ENCODE assay signal across 1 cellular context in the genomic region with DNA sequence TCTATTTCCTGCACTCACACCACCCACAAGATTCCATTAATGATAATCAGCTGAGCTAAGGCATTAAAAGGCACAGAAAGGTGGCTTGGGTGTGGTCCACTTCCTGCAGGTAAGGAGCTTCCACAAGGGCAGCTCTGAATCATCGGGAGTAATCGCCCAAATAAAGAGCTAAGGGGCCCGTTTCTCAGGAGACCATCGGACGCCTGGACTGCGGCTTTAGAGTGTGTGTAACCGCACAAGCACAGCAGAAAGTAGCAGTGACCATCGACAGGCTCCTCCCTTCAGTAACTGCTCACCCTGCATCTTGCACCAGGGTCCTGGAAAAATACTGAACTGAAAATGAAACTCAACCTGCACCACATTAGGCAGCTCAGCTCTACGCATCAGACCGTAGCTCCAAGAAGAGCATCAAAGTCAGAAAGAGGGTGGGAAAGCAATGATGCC.
TF ChIP-seq lines count a peak whose summit lies in the region.

No MANE protein-coding gene starts in this region.

TF ChIP-seq in H1, 55 proteins besides CTCF, POLR2A, EP300 and RAD21 (continued from another document):
- TF ChIP-seq, protein P1, sequence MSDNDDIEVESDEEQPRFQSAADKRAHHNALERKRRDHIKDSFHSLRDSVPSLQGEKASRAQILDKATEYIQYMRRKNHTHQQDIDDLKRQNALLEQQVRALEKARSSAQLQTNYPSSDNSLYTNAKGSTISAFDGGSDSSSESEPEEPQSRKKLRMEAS (IDR thresholded peaks at IDR 0.05), result no peak
- TF ChIP-seq EGR1 (IDR thresholded peaks at IDR 0.05; ENCODE audit: borderline replicate concordance, low read depth, low read length) (no peak), PHF8 (conservative IDR thresholded peaks at IDR 0.05; ENCODE audit: low read depth, low read length) (no peak), GABPA (IDR thresholded peaks at IDR 0.05; ENCODE audit: borderline replicate concordance, insufficient read depth, low read length) (no peak), RNF2 (IDR thresholded peaks at IDR 0.05; ENCODE audit: borderline replicate concordance, low read depth, low read length, missing control alignments, poor library complexity, severe bottlenecking) (no peak), HDAC6 (IDR thresholded peaks at IDR 0.05; ENCODE audit: low read depth, low read length) (no peak), NRF1 (IDR thresholded peaks at IDR 0.05; ENCODE audit: low read depth, low read length) (no peak)
- TF ChIP-seq, protein P2, sequence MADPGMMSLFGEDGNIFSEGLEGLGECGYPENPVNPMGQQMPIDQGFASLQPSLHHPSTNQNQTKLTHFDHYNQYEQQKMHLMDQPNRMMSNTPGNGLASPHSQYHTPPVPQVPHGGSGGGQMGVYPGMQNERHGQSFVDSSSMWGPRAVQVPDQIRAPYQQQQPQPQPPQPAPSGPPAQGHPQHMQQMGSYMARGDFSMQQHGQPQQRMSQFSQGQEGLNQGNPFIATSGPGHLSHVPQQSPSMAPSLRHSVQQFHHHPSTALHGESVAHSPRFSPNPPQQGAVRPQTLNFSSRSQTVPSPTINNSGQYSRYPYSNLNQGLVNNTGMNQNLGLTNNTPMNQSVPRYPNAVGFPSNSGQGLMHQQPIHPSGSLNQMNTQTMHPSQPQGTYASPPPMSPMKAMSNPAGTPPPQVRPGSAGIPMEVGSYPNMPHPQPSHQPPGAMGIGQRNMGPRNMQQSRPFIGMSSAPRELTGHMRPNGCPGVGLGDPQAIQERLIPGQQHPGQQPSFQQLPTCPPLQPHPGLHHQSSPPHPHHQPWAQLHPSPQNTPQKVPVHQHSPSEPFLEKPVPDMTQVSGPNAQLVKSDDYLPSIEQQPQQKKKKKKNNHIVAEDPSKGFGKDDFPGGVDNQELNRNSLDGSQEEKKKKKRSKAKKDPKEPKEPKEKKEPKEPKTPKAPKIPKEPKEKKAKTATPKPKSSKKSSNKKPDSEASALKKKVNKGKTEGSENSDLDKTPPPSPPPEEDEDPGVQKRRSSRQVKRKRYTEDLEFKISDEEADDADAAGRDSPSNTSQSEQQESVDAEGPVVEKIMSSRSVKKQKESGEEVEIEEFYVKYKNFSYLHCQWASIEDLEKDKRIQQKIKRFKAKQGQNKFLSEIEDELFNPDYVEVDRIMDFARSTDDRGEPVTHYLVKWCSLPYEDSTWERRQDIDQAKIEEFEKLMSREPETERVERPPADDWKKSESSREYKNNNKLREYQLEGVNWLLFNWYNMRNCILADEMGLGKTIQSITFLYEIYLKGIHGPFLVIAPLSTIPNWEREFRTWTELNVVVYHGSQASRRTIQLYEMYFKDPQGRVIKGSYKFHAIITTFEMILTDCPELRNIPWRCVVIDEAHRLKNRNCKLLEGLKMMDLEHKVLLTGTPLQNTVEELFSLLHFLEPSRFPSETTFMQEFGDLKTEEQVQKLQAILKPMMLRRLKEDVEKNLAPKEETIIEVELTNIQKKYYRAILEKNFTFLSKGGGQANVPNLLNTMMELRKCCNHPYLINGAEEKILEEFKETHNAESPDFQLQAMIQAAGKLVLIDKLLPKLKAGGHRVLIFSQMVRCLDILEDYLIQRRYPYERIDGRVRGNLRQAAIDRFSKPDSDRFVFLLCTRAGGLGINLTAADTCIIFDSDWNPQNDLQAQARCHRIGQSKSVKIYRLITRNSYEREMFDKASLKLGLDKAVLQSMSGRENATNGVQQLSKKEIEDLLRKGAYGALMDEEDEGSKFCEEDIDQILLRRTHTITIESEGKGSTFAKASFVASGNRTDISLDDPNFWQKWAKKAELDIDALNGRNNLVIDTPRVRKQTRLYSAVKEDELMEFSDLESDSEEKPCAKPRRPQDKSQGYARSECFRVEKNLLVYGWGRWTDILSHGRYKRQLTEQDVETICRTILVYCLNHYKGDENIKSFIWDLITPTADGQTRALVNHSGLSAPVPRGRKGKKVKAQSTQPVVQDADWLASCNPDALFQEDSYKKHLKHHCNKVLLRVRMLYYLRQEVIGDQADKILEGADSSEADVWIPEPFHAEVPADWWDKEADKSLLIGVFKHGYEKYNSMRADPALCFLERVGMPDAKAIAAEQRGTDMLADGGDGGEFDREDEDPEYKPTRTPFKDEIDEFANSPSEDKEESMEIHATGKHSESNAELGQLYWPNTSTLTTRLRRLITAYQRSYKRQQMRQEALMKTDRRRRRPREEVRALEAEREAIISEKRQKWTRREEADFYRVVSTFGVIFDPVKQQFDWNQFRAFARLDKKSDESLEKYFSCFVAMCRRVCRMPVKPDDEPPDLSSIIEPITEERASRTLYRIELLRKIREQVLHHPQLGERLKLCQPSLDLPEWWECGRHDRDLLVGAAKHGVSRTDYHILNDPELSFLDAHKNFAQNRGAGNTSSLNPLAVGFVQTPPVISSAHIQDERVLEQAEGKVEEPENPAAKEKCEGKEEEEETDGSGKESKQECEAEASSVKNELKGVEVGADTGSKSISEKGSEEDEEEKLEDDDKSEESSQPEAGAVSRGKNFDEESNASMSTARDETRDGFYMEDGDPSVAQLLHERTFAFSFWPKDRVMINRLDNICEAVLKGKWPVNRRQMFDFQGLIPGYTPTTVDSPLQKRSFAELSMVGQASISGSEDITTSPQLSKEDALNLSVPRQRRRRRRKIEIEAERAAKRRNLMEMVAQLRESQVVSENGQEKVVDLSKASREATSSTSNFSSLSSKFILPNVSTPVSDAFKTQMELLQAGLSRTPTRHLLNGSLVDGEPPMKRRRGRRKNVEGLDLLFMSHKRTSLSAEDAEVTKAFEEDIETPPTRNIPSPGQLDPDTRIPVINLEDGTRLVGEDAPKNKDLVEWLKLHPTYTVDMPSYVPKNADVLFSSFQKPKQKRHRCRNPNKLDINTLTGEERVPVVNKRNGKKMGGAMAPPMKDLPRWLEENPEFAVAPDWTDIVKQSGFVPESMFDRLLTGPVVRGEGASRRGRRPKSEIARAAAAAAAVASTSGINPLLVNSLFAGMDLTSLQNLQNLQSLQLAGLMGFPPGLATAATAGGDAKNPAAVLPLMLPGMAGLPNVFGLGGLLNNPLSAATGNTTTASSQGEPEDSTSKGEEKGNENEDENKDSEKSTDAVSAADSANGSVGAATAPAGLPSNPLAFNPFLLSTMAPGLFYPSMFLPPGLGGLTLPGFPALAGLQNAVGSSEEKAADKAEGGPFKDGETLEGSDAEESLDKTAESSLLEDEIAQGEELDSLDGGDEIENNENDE (IDR thresholded peaks at IDR 0.05; ENCODE audit: insufficient replicate concordance, low read length), result no peak
